ENCODE assay signal across 11 cellular contexts in genomic region chr6:80607814-80608391, GRCh38.
A peak's percentile ranks its signal among the peaks of the same experiment; 100 is the strongest.
DNase-seq lines count a peak whose midpoint lies in the region; FAIRE-seq and TF ChIP-seq lines count a peak whose summit lies in the region.
"Had no signal": no experiment of that assay in that cellular context is flagged by ENCODE, and none has a peak within 500 bp of the region (broad histone marks: within the 10 kb centered on the region; RNA-seq: fewer than 3 reads in every experiment).

No MANE protein-coding gene starts in this region.

- no peaks in the 10 kb centered on the region for H3K36me3 ChIP-seq in bronchial epithelial cell (ENCODE audit: control insufficient read depth, insufficient read depth, low read length)
- no peaks in the 10 kb centered on the region for H3K36me3 ChIP-seq in prostate gland
- H3K36me3 ChIP-seq: SJCRH30 had no signal

- H3K9me3 ChIP-seq in prostate gland = no peaks in the 10 kb centered on the region
- H3K9me3 ChIP-seq: SJCRH30 had no signal

- H3K27me3 ChIP-seq in bronchial epithelial cell (ENCODE audit: control insufficient read depth, insufficient read depth, low read length) (no peaks in the 10 kb centered on the region), prostate gland (replicated peaks; ENCODE audit: insufficient read depth) (no peaks in the 10 kb centered on the region)
- H3K27me3 ChIP-seq: SJCRH30 had no signal

- intact Hi-C loops in prostate gland (cut with DNase I) (loop anchor here (5.0 to 10.0 kb wide), 2 partner anchors 473 to 1144 kb away; partner anchors contain the start of gene TENT5A), posterior cingulate gyrus (cut with DNase I) (loop anchor here (10.0 kb wide), 2 partner anchors 393 to 1147 kb away; partner anchors contain the start of gene TENT5A)

- H3K4me3 ChIP-seq in bronchial epithelial cell (ENCODE audit: low read depth, low read length) = no peak overlapping the region
- H3K4me3 ChIP-seq in prostate gland = no peak overlapping the region
- H3K4me3 ChIP-seq: SJCRH30 had no signal

- H3K27ac ChIP-seq in prostate gland = no peak overlapping the region
- H3K27ac ChIP-seq: 22Rv1, SJCRH30 had no signal

- no peaks in the 10 kb centered on the region for H3K4me1 ChIP-seq in prostate gland (replicated peaks)
- H3K4me1 ChIP-seq: SJCRH30 had no signal

- TF ChIP-seq POLR2A in prostate gland (IDR thresholded peaks at IDR 0.05) = no peak

- TF ChIP-seq CTCF in bronchial epithelial cell (IDR thresholded peaks at IDR 0.05; ENCODE audit: insufficient read depth, low read length, severe bottlenecking) (no peak), prostate gland (IDR thresholded peaks at IDR 0.05) (no peak)

- FAIRE-seq in bronchial epithelial cell (lab: Jason Lieb, UNC) (no peak), urothelium cell line (lab: Jason Lieb, UNC) (no peak)

- 64% methylated on average over 4 of the region's 4 CpGs for WGBS in prostate gland

- DNase-seq in NCI-H82 (lab: John Stamatoyannopoulos, UW) (peak; percentile 2), NCI-H82 treated with DMSO at 0.1 percent for 48 hours (lab: John Stamatoyannopoulos, UW; ENCODE audit: unreplicated experiment) (no peak), bronchial epithelial cell (ENCODE audit: low read depth) (peak; percentile 79), kidney glomerular epithelial cell (lab: John Stamatoyannopoulos, UW) (peak; percentile 39), urothelium cell line (ENCODE audit: low spot score) (peak; percentile 29), medulla oblongata (ENCODE audit: extremely low spot score) (no peak), prostate gland (ENCODE audit: low spot score) (no peak), posterior cingulate gyrus (no peak)
- DNase-seq: SJCRH30; stimulated activated CD4-positive, alpha-beta T cell treated with anti-CD3 and anti-CD28 coated beads, Interleukin-4, amount 100 ng/mL, for 4 hours had no signal

Comparison
In these comparisons a context has a peak if more than half of its experiments do, and no peak if none do; other contexts are left out.
1. DNase-seq: peak in NCI-H82 (single experiment), bronchial epithelial cell (single experiment), kidney glomerular epithelial cell (single experiment) and urothelium cell line (single experiment); none in NCI-H82 treated with DMSO at 0.1 percent for 48 hours (single experiment), medulla oblongata (single experiment), prostate gland (single experiment) and posterior cingulate gyrus (0 of 10).